ENCODE assay signal across 1 cellular context in genomic region chr10:78907458-78908211, GRCh38.
TF ChIP-seq lines count a peak whose summit lies in the region.

No MANE protein-coding gene starts in this region.

TF ChIP-seq in WTC11, 78 proteins besides CTCF, POLR2A, EP300 and RAD21 (continued from another document):
- TF ChIP-seq ARID4B (CRISPR knock-in tag; IDR thresholded peaks at IDR 0.05; ENCODE audit: borderline replicate concordance): no peak
